Comparison of ENCODE assay signal across 34 cellular contexts in genomic region chr18:38706373-38706772, GRCh38.
"Had no signal": no experiment of that assay in that cellular context is flagged by ENCODE, and none has a peak within 500 bp of the region (broad histone marks: within the 10 kb centered on the region; RNA-seq: fewer than 3 reads in every experiment).

No MANE protein-coding gene starts in this region.

- H3K4me2 ChIP-seq: KMS-11 had no signal

- H3K36me3 ChIP-seq: MG63 had no signal

- DNase-seq: Karpas-422, Kasumi-1, MG63, MM.1S, MV-4-11, NCI-H1048, NCI-H1092, NCI-H1092 treated with DMSO at 0.1 percent for 48 hours, NCI-H1105, NCI-H1105 treated with DMSO at 0.1 percent for 48 hours, NCI-H1417, NCI-H1417 treated with DMSO at 0.1 percent for 48 hours, NCI-H1436, NCI-H1436 treated with DMSO at 0.1 percent for 48 hours, NCI-H146, NCI-H1694, NCI-H1694 treated with DMSO at 0.1 percent for 48 hours, NCI-H187, NCI-H187 treated with DMSO at 0.1 percent for 48 hours, NCI-H1930, NCI-H2029, NCI-H2029 treated with DMSO at 0.1 percent for 48 hours, NCI-H2081, NCI-H2081 treated with DMSO at 0.1 percent for 48 hours, NCI-H2107, NCI-H2171, NCI-H2171 treated with DMSO at 0.1 percent for 48 hours, NCI-H2227 treated with DMSO at 0.1 percent for 48 hours, NCI-H226, NCI-H345, NCI-H446, NCI-H446 treated with DMSO at 0.1 percent for 48 hours, NCI-H510A had no signal

- H3K9ac ChIP-seq: KMS-11 had no signal

- H3K9me3 ChIP-seq: MG63 had no signal

- H3K27ac ChIP-seq: KMS-11 had no signal

- H3K27me3 ChIP-seq: MG63 had no signal

- H3K4me3 ChIP-seq: MG63 had no signal
